19 cellular contexts compared by ENCODE assay signal in genomic region chr1:30737357-30738039, GRCh38. TPM values are rescaled to one million over a fixed set of nuclear protein-coding genes. Genes with fewer than 3 reads are reported as not detected.
DNase-seq lines count a peak whose midpoint lies in the region; ATAC-seq and TF ChIP-seq lines count a peak whose summit lies in the region.
"Had no signal": no experiment of that assay in that cellular context is flagged by ENCODE, and none has a peak within 500 bp of the region (broad histone marks: within the 10 kb centered on the region; RNA-seq: fewer than 3 reads in every experiment).

No MANE protein-coding gene starts in this region.

- no peak for TF ChIP-seq CTCF in lower lobe of right lung (IDR thresholded peaks at IDR 0.05)

- intact Hi-C loops in activated naive CD4-positive, alpha-beta T cell treated with anti-CD3 and anti-CD28 coated beads for 36 hours (cut with micrococcal nuclease), result no loop called here
- intact Hi-C loops in lower lobe of right lung (cut with DNase I), result no loop called here

- DNase-seq in activated naive CD4-positive, alpha-beta T cell treated with anti-CD3 and anti-CD28 coated beads for 36 hours, result no peak
- no peak for DNase-seq in activated naive CD4-positive, alpha-beta T cell (lab: John Stamatoyannopoulos, UW)
- DNase-seq in T-helper 17 cell (no peak), MG63 (no peak), DMS 273 (lab: John Stamatoyannopoulos, UW; ENCODE audit: unreplicated experiment) (no peak), lower lobe of right lung (no peak)
- DNase-seq in central memory CD8-positive, alpha-beta T cell (ENCODE audit: low spot score in 2 of 2), result no peak
- DNase-seq in stimulated activated effector memory CD8-positive, alpha-beta T cell treated with anti-CD3 and anti-CD28 coated beads, Interleukin-12 subunit alpha, Interleukin-12 subunit beta, amount 100 ng/mL, for 72 hours (ENCODE audit: low spot score in 2 of 2), result no peak
- DNase-seq: activated CD4-positive, alpha-beta T cell treated with anti-CD3 and anti-CD28 coated beads, Interleukin-2, amount 50 U/mL, for 4 hours; activated T-cell treated with anti-CD3 and anti-CD28 coated beads, Interleukin-2, amount 50 U/mL, for 72 hours; anterior cingulate cortex; caudate nucleus; foreskin melanocyte; NCI-H1417; spleen; stimulated activated CD4-positive, alpha-beta T cell treated with anti-CD3 and anti-CD28 coated beads, Interleukin-4, amount 100 ng/mL, for 4 hours; testis had no signal

- H3K4me3 Mint-ChIP-seq in activated naive CD4-positive, alpha-beta T cell treated with anti-CD3 and anti-CD28 coated beads for 36 hours, result no peak overlapping the region
- peak overlapping the region; percentile 12 for H3K4me3 Mint-ChIP-seq in T-helper 17 cell
- H3K4me3 Mint-ChIP-seq in central memory CD8-positive, alpha-beta T cell, result no peak overlapping the region
- H3K4me3 Mint-ChIP-seq in stimulated activated effector memory CD8-positive, alpha-beta T cell treated with anti-CD3 and anti-CD28 coated beads, Interleukin-12 subunit alpha, Interleukin-12 subunit beta, amount 100 ng/mL, for 72 hours, result no peak overlapping the region
- H3K4me3 Mint-ChIP-seq: activated T-cell treated with anti-CD3 and anti-CD28 coated beads, Interleukin-2, amount 50 U/mL, for 72 hours; mesothelial cell of epicardium; neural progenitor cell had no signal

- H3K27me3 ChIP-seq in MG63 (no peaks in the 10 kb centered on the region), lower lobe of right lung (ENCODE audit: low read depth) (no peaks in the 10 kb centered on the region)
- H3K27me3 ChIP-seq: neural progenitor cell, spleen, testis had no signal

- ATAC-seq in T-helper 17 cell (no peak), lower lobe of right lung (no peak)
- no peak for ATAC-seq in central memory CD8-positive, alpha-beta T cell (replicated peaks; ENCODE audit: extremely low read depth, poor library complexity, severe bottlenecking)
- ATAC-seq in stimulated activated effector memory CD8-positive, alpha-beta T cell treated with anti-CD3 and anti-CD28 coated beads, Interleukin-12 subunit alpha, Interleukin-12 subunit beta, amount 100 ng/mL, for 72 hours, result no peak
- ATAC-seq: activated T-cell treated with anti-CD3 and anti-CD28 coated beads, Interleukin-2, amount 50 U/mL, for 72 hours had no signal

- H3K27me3 Mint-ChIP-seq in activated naive CD4-positive, alpha-beta T cell treated with anti-CD3 and anti-CD28 coated beads for 36 hours (ENCODE audit: low read depth), result no peaks in the 10 kb centered on the region
- H3K27me3 Mint-ChIP-seq in T-helper 17 cell, result no peaks in the 10 kb centered on the region
- no peaks in the 10 kb centered on the region for H3K27me3 Mint-ChIP-seq in central memory CD8-positive, alpha-beta T cell

- peaks cover 10% of the 10 kb centered on the region for H3K4me1 ChIP-seq in lower lobe of right lung
- H3K4me1 ChIP-seq: testis had no signal

- H3K36me3 Mint-ChIP-seq in activated naive CD4-positive, alpha-beta T cell treated with anti-CD3 and anti-CD28 coated beads for 36 hours (ENCODE audit: low read depth), result peaks cover 65% of the 10 kb centered on the region
- H3K36me3 Mint-ChIP-seq in T-helper 17 cell (ENCODE audit: low read depth), result peaks cover 21% of the 10 kb centered on the region
- H3K36me3 Mint-ChIP-seq in central memory CD8-positive, alpha-beta T cell (ENCODE audit: insufficient read depth), result peaks cover 80% of the 10 kb centered on the region
- H3K36me3 Mint-ChIP-seq in stimulated activated effector memory CD8-positive, alpha-beta T cell treated with anti-CD3 and anti-CD28 coated beads, Interleukin-12 subunit alpha, Interleukin-12 subunit beta, amount 100 ng/mL, for 72 hours, result peaks cover 100% of the 10 kb centered on the region
- H3K36me3 Mint-ChIP-seq: mesothelial cell of epicardium, neural progenitor cell had no signal

- H3K9me3 ChIP-seq in T-helper 17 cell (ENCODE audit: control insufficient read depth, low read length, poor library complexity, severe bottlenecking) (no peaks in the 10 kb centered on the region), MG63 (no peaks in the 10 kb centered on the region), lower lobe of right lung (no peaks in the 10 kb centered on the region)
- H3K9me3 ChIP-seq: spleen, testis had no signal

- H3K4me3 ChIP-seq in MG63 (no peak overlapping the region), lower lobe of right lung (no peak overlapping the region)
- H3K4me3 ChIP-seq: neural progenitor cell, spleen, testis had no signal

- H3K27ac Mint-ChIP-seq in activated naive CD4-positive, alpha-beta T cell treated with anti-CD3 and anti-CD28 coated beads for 36 hours, result peak overlapping the region; percentile 16
- H3K27ac Mint-ChIP-seq in T-helper 17 cell, result peak overlapping the region; percentile 83
- peak overlapping the region; percentile 94 for H3K27ac Mint-ChIP-seq in central memory CD8-positive, alpha-beta T cell (ENCODE audit: low read depth)
- H3K27ac Mint-ChIP-seq in stimulated activated effector memory CD8-positive, alpha-beta T cell treated with anti-CD3 and anti-CD28 coated beads, Interleukin-12 subunit alpha, Interleukin-12 subunit beta, amount 100 ng/mL, for 72 hours, result peak overlapping the region; percentile 95
- H3K27ac Mint-ChIP-seq: mesothelial cell of epicardium, neural progenitor cell had no signal

- H3K4me1 Mint-ChIP-seq in activated naive CD4-positive, alpha-beta T cell treated with anti-CD3 and anti-CD28 coated beads for 36 hours (ENCODE audit: low read depth), result peaks cover 31% of the 10 kb centered on the region
- H3K4me1 Mint-ChIP-seq in T-helper 17 cell, result peaks cover 45% of the 10 kb centered on the region
- peaks cover 53% of the 10 kb centered on the region for H3K4me1 Mint-ChIP-seq in central memory CD8-positive, alpha-beta T cell
- H3K4me1 Mint-ChIP-seq in stimulated activated effector memory CD8-positive, alpha-beta T cell treated with anti-CD3 and anti-CD28 coated beads, Interleukin-12 subunit alpha, Interleukin-12 subunit beta, amount 100 ng/mL, for 72 hours, result peaks cover 66% of the 10 kb centered on the region
- H3K4me1 Mint-ChIP-seq: mesothelial cell of epicardium had no signal

- H3K27ac ChIP-seq in lower lobe of right lung, result no peak overlapping the region
- H3K27ac ChIP-seq: neural progenitor cell, testis had no signal

- H3K36me3 ChIP-seq in MG63 (no peaks in the 10 kb centered on the region), lower lobe of right lung (peaks cover 84% of the 10 kb centered on the region)
- H3K36me3 ChIP-seq: neural progenitor cell had no signal

- CTCF ChIA-PET in activated naive CD4-positive, alpha-beta T cell treated with anti-CD3 and anti-CD28 coated beads for 36 hours (lab: Charles Lee), result interaction anchor here (1.2 to 1.5 kb wide), 3 partner anchors 10 to 19 kb away, joined by 3 to 5 read pairs (median 4); no protein-coding TSS in a partner anchor

- no peaks in the 10 kb centered on the region for H3K9me3 Mint-ChIP-seq in activated naive CD4-positive, alpha-beta T cell treated with anti-CD3 and anti-CD28 coated beads for 36 hours
- H3K9me3 Mint-ChIP-seq in central memory CD8-positive, alpha-beta T cell, result no peaks in the 10 kb centered on the region
- H3K9me3 Mint-ChIP-seq in stimulated activated effector memory CD8-positive, alpha-beta T cell treated with anti-CD3 and anti-CD28 coated beads, Interleukin-12 subunit alpha, Interleukin-12 subunit beta, amount 100 ng/mL, for 72 hours, result no peaks in the 10 kb centered on the region
- H3K9me3 Mint-ChIP-seq: activated T-cell treated with anti-CD3 and anti-CD28 coated beads, Interleukin-2, amount 50 U/mL, for 72 hours; neural progenitor cell had no signal

RNA-seq across cellular contexts. Expression of gene MATN1, which starts 14.1 kb away (rescaled TPM):
- total RNA-seq in activated naive CD4-positive, alpha-beta T cell treated with anti-CD3 and anti-CD28 coated beads for 36 hours, result under 1 TPM; 0.36 to 0.37 TPM
- total RNA-seq in T-helper 17 cell (1 to 10 TPM; 2.1 to 3.7 TPM), lower lobe of right lung (not detected)
- not detected in 2 replicates for total RNA-seq in MG63 (2014; rRNA removed; shearing (Covaris generic); ENCODE audit: low replicate concordance)

RNA-seq across cellular contexts. Expression of gene LAPTM5, which starts 20.1 kb away (rescaled TPM):
- 100 to 1,000 TPM; 205 to 208 TPM for total RNA-seq in activated naive CD4-positive, alpha-beta T cell treated with anti-CD3 and anti-CD28 coated beads for 36 hours
- total RNA-seq in T-helper 17 cell, result 100 to 1,000 TPM; 563 to 601 TPM
- total RNA-seq in MG63 (2014; rRNA removed; shearing (Covaris generic); ENCODE audit: low replicate concordance), result 0.30 TPM in 1 of 2 replicates, not detected in the other
- 544 TPM for total RNA-seq in lower lobe of right lung
- total RNA-seq: mesothelial cell of epicardium had no signal

Comparison
In these comparisons a context has a peak if more than half of its experiments do, and no peak if none do; other contexts are left out.
1. H3K27ac Mint-ChIP-seq: peak in every context shown above with its lines; median percentile 95 in stimulated activated effector memory CD8-positive, alpha-beta T cell treated with anti-CD3 and anti-CD28 coated beads, Interleukin-12 subunit alpha, Interleukin-12 subunit beta, amount 100 ng/mL, for 72 hours; 94 in central memory CD8-positive, alpha-beta T cell; 83 in T-helper 17 cell; 16 in activated naive CD4-positive, alpha-beta T cell treated with anti-CD3 and anti-CD28 coated beads for 36 hours.
2. RNA of gene LAPTM5, which starts 20.1 kb away (total RNA-seq): 563 to 601 TPM in T-helper 17 cell, 544 TPM in lower lobe of right lung (single experiment) and 205 to 208 TPM in activated naive CD4-positive, alpha-beta T cell treated with anti-CD3 and anti-CD28 coated beads for 36 hours; 0.30 TPM in MG63; every median in the first group is over 100 times any median in the second.